Comparison of ENCODE assay signal across 8 cellular contexts in the genomic region with DNA sequence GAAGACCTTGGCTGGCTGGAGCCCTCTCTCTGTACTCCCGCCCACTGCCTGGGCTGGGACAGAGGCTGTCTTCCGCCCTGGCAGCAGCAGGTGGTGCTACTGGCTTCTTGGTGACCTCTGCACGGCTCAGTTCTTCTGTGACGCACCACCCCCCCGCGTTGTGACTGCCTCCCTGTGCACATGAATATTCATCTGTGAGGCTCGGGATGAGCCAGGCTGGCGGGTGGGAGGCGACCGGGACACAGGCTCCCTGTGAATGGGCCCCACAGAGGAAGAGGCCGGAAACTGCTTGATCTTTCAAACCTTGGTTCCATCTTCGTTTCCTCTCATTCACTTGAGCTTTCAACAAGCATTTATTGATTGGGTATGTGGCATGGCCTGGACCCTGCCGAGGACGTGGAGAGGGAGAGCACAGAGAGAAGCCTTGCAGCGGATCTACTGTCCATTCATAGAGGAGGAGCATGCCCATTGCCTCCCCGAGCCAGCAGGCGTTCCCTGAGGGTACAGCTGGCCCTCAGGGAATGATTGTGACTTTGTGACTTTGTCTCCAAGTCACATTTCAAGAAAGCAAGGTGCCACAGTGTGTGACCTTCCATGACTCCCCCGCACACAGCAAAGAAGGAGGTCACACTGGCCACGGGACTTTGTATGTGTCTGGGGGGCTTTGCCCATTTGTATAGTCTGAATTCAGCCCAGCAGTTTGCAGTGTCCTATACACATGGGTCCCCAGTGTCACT. TPM values are rescaled to one million over a fixed set of nuclear protein-coding genes. Genes with fewer than 3 reads are reported as not detected.
DNase-seq lines count a peak whose midpoint lies in the region; ATAC-seq and TF ChIP-seq lines count a peak whose summit lies in the region.

No MANE protein-coding gene starts in this region.

- H3K27ac ChIP-seq in SK-N-SH (ENCODE audit: low read depth in 2 of 2, low read length in 1 of 2) (no peak overlapping the region), esophagus squamous epithelium (peak overlapping the region in 3 of 4 donors; percentile 41 to 67 (median 46))

- H3K27me3 ChIP-seq in SK-N-SH (ENCODE audit: insufficient read depth) (no peaks in the 10 kb centered on the region), NT2/D1 (ENCODE audit: insufficient read depth, insufficient read length) (no peaks in the 10 kb centered on the region), esophagus squamous epithelium (no peaks in the 10 kb centered on the region)

- CTCF ChIA-PET in SK-N-SH (lab: Yijun Ruan, JAX): interaction anchor here (0.8 kb wide), 1 partner anchor 19 kb away, joined by 3 read pairs; no protein-coding TSS in a partner anchor

- intact Hi-C loops in esophagus squamous epithelium (cut with DNase I): no loop called here
- intact Hi-C loops in mucosa of descending colon (cut with DNase I, micrococcal nuclease): no loop called here

- WGBS in SK-N-SH (ENCODE audit: low lambda C conversion rate): 95% methylated on average over 10 of the region's 19 CpGs
- WGBS in esophagus squamous epithelium, 2 donors: 60 to 100% methylated on average over 1 to 3 of the region's 19 CpGs

- H2AFZ ChIP-seq in SK-N-SH (ENCODE audit: low read depth): no peak overlapping the region

- TF ChIP-seq RAD21 in SK-N-SH (IDR thresholded peaks at IDR 0.05; ENCODE audit: low read length): no peak

- DNase-seq in SK-N-SH (no peak), NT2/D1 (ENCODE audit: low read depth, low spot score) (peak; percentile 86), esophagus squamous epithelium (lab: John Stamatoyannopoulos, UW) (no peak), mucosa of descending colon (peak; percentile 83 to 89 (median 85)), dedifferentiated amniotic fluid mesenchymal stem cell (ENCODE audit: extremely low spot score) (no peak)

- ATAC-seq in SK-N-SH treated with all-trans-retinoic acid at 6 μM for 48 hours (peak; percentile 46; the same call in 2 of the 3 replicates), mucosa of descending colon (peak; percentile 98), HG02588 (IDR thresholded peaks at IDR 0.05; ENCODE audit: unreplicated experiment) (no peak), HG03139 (IDR thresholded peaks at IDR 0.05; ENCODE audit: unreplicated experiment) (no peak)

- H3K4me1 ChIP-seq in SK-N-SH (ENCODE audit: control insufficient read depth in 1 of 2, insufficient read depth in 2 of 2, low read depth in 1 of 2, low read length in 1 of 2): no peaks in the 10 kb centered on the region; a peak in 1 of 4 replicates
- H3K4me1 ChIP-seq in NT2/D1 (ENCODE audit: insufficient read depth, insufficient read length): peaks cover 10% of the 10 kb centered on the region
- H3K4me1 ChIP-seq in esophagus squamous epithelium: peaks cover 20 to 33% (median 29%) of the 10 kb centered on the region in 3 donors
- H3K4me1 ChIP-seq in mucosa of descending colon (ENCODE audit: low read depth): peaks cover 7% of the 10 kb centered on the region

- H3K79me2 ChIP-seq in SK-N-SH (ENCODE audit: insufficient read depth): no peaks in the 10 kb centered on the region

- TF ChIP-seq CTCF in SK-N-SH (IDR thresholded peaks at IDR 0.05) (no peak), esophagus squamous epithelium (IDR thresholded peaks at IDR 0.05) (peak in 3 of 6 experiments; percentile 7 to 32 (median 22)), mucosa of descending colon (IDR thresholded peaks at IDR 0.05) (peak; percentile 20)

- no peak overlapping the region for H3K9ac ChIP-seq in SK-N-SH
- peak overlapping the region; percentile 5 for H3K9ac ChIP-seq in NT2/D1 (ENCODE audit: insufficient read length, low read depth)

- POLR2A ChIA-PET in SK-N-SH (lab: Yijun Ruan, JAX): no interaction called here

- H3K4me2 ChIP-seq in SK-N-SH: no peak overlapping the region

- no peak for TF ChIP-seq EP300 in SK-N-SH (IDR thresholded peaks at IDR 0.05; ENCODE audit: borderline replicate concordance in 1 of 2, low read depth in 1 of 2, low read length in 1 of 2)

- H3F3A ChIP-seq in SK-N-SH (replicated peaks; ENCODE audit: insufficient read depth): no peaks in the 10 kb centered on the region

- H3K9me2 ChIP-seq in SK-N-SH: no peaks in the 10 kb centered on the region

- TF ChIP-seq POLR2A in esophagus squamous epithelium (IDR thresholded peaks at IDR 0.05): no peak

- no peaks in the 10 kb centered on the region for H4K20me1 ChIP-seq in SK-N-SH (ENCODE audit: insufficient read depth)

- H3K9me3 ChIP-seq in SK-N-SH (no peaks in the 10 kb centered on the region), NT2/D1 (ENCODE audit: insufficient read depth, low read length) (no peaks in the 10 kb centered on the region), esophagus squamous epithelium (no peaks in the 10 kb centered on the region), mucosa of descending colon (no peaks in the 10 kb centered on the region)

- H3K36me3 ChIP-seq in SK-N-SH (replicated peaks in 1 of 2; ENCODE audit: control insufficient read depth in 1 of 2, insufficient read depth in 2 of 2, low read length in 1 of 2): peaks cover 7 to 44% of the 10 kb centered on the region in 2 experiments
- peaks cover 34% of the 10 kb centered on the region for H3K36me3 ChIP-seq in NT2/D1 (ENCODE audit: insufficient read depth, insufficient read length, low read length)
- peaks cover 0 to 95% (median 6%) of the 10 kb centered on the region in 3 donors for H3K36me3 ChIP-seq in esophagus squamous epithelium
- no peaks in the 10 kb centered on the region for H3K36me3 ChIP-seq in mucosa of descending colon (ENCODE audit: low read depth)

- H3K4me3 ChIP-seq in SK-N-SH (ENCODE audit: low read depth in 2 of 2, low read length in 1 of 2): no peak overlapping the region
- no peak overlapping the region for H3K4me3 ChIP-seq in NT2/D1 (ENCODE audit: insufficient read length, low read depth)
- no peak overlapping the region for H3K4me3 ChIP-seq in esophagus squamous epithelium
- no peak overlapping the region for H3K4me3 ChIP-seq in mucosa of descending colon

TF ChIP-seq in SK-N-SH treated with all-trans-retinoic acid at 6 μM for 48 hours, 23 proteins besides CTCF, POLR2A, EP300 and RAD21 (continues in another document):
- TF ChIP-seq ESRRG (CRISPR knock-in tag; IDR thresholded peaks at IDR 0.05) (no peak), PPARA (CRISPR knock-in tag; IDR thresholded peaks at IDR 0.05; ENCODE audit: borderline replicate concordance) (no peak), ARNTL (CRISPR knock-in tag; IDR thresholded peaks at IDR 0.05; ENCODE audit: borderline replicate concordance, low read depth) (no peak), RARB (CRISPR knock-in tag; IDR thresholded peaks at IDR 0.05) (no peak), POU6F1 (CRISPR knock-in tag; IDR thresholded peaks at IDR 0.05; ENCODE audit: borderline replicate concordance, low read depth) (no peak), TOX (CRISPR knock-in tag; IDR thresholded peaks at IDR 0.05; ENCODE audit: borderline replicate concordance) (no peak)

TF ChIP-seq in SK-N-SH, 30 proteins besides CTCF, POLR2A, EP300 and RAD21:
- TF ChIP-seq ZBTB33 (IDR thresholded peaks at IDR 0.05; ENCODE audit: borderline replicate concordance, low read depth): no peak
- no peak for TF ChIP-seq MXI1 (IDR thresholded peaks at IDR 0.05; ENCODE audit: low read depth, low read length)
- no peak for TF ChIP-seq IRF3 (IDR thresholded peaks at IDR 0.05; ENCODE audit: low read depth, low read length)
- no peak for TF ChIP-seq PBX3 (IDR thresholded peaks at IDR 0.05)
- no peak for TF ChIP-seq NRF1 (IDR thresholded peaks at IDR 0.05; ENCODE audit: low read depth, low read length)
- no peak for TF ChIP-seq RCOR1 (IDR thresholded peaks at IDR 0.05; ENCODE audit: low read length)
- no peak for TF ChIP-seq ELF1 (IDR thresholded peaks at IDR 0.05)

RNA-seq across cellular contexts. Expression of gene B9D1, which starts 45.0 kb away (rescaled TPM):
- 75.0 and 81.6 TPM in 2 replicates for polyA plus RNA-seq in SK-N-SH (2012; rRNA removed)
- polyA plus RNA-seq in SK-N-SH (2012; cell fraction: cytosol; rRNA removed): 56.1 and 64.8 TPM in 2 replicates
- polyA plus RNA-seq in SK-N-SH (2012; cell fraction: nucleus; rRNA removed): 81.5 and 92.1 TPM in 2 replicates
- 10 to 100 TPM in 3 of 4 donors, 1 to 10 TPM in 1; 9.2 to 24.5 (median 13.0) TPM for total RNA-seq in esophagus squamous epithelium
- total RNA-seq in mucosa of descending colon: 10 to 100 TPM in 2 of 3 donors, 1 to 10 TPM in 1; 5.1 to 11.8 (median 10.7) TPM

Comparison
In these comparisons a context has a peak if more than half of its experiments do, and no peak if none do; other contexts are left out.
1. ATAC-seq: peak in SK-N-SH treated with all-trans-retinoic acid at 6 μM for 48 hours (single experiment) and mucosa of descending colon (single experiment); none in HG02588 (single experiment) and HG03139 (single experiment).
2. DNase-seq: peak in NT2/D1 (single experiment) and mucosa of descending colon (3 of 3); none in SK-N-SH (single experiment), esophagus squamous epithelium (single experiment) and dedifferentiated amniotic fluid mesenchymal stem cell (single experiment).
3. H3K27ac ChIP-seq: peak in esophagus squamous epithelium (3 of 4); none in SK-N-SH (0 of 2).